8 cellular contexts compared by ENCODE assay signal in genomic region chr4:2534904-2535385, GRCh38. TPM values are rescaled to one million over a fixed set of nuclear protein-coding genes. Genes with fewer than 3 reads are reported as not detected.
DNase-seq lines count a peak whose midpoint lies in the region; FAIRE-seq and TF ChIP-seq lines count a peak whose summit lies in the region.

No MANE protein-coding gene starts in this region.

- H3K9me3 ChIP-seq in CD4-positive, alpha-beta memory T cell (ENCODE audit: control insufficient read depth in 1 of 2, low read length in 2 of 2), result no peaks in the 10 kb centered on the region

- H3K27me3 ChIP-seq in CD4-positive, alpha-beta memory T cell (ENCODE audit: insufficient read depth, low read length), result no peaks in the 10 kb centered on the region
- H3K27me3 ChIP-seq in dorsolateral prefrontal cortex, result no peaks in the 10 kb centered on the region

- TF ChIP-seq POLR2A in NB4 (IDR thresholded peaks at IDR 0.05; ENCODE audit: extremely low read depth, insufficient read length) (no peak), GM12891 (IDR thresholded peaks at IDR 0.05; ENCODE audit: low read depth, low read length) (no peak)

- H3K27me3 Mint-ChIP-seq in CD4-positive, alpha-beta memory T cell, result no peaks in the 10 kb centered on the region
- H3K27me3 Mint-ChIP-seq in neural crest cell (ENCODE audit: low read depth), result no peaks in the 10 kb centered on the region

- no peaks in the 10 kb centered on the region for H3K9me3 Mint-ChIP-seq in CD4-positive, alpha-beta memory T cell
- H3K9me3 Mint-ChIP-seq in neural crest cell, result no peaks in the 10 kb centered on the region

- H3K36me3 Mint-ChIP-seq in CD4-positive, alpha-beta memory T cell, result peaks cover 0 to 6% of the 10 kb centered on the region in 2 donors
- no peaks in the 10 kb centered on the region for H3K36me3 Mint-ChIP-seq in neural crest cell (ENCODE audit: low read depth)

- H3K4me1 ChIP-seq in CD4-positive, alpha-beta memory T cell (ENCODE audit: insufficient read depth, low read length), result peaks cover 30% of the 10 kb centered on the region

- H3K4me3 ChIP-seq in CD4-positive, alpha-beta memory T cell (ENCODE audit: low read length in 2 of 2), result peak overlapping the region in 1 of 2 donors; percentile 70
- H3K4me3 ChIP-seq in NB4 (ENCODE audit: low read depth, low read length) (peak overlapping the region; percentile 89), dorsolateral prefrontal cortex (peak overlapping the region; percentile 61 to 97 (median 83))

- peaks cover 10 to 31% (median 16%) of the 10 kb centered on the region in 4 donors for H3K4me1 Mint-ChIP-seq in CD4-positive, alpha-beta memory T cell
- peaks cover 21% of the 10 kb centered on the region for H3K4me1 Mint-ChIP-seq in neural crest cell

- peak overlapping the region; percentile 87 to 97 (median 91) for H3K27ac Mint-ChIP-seq in CD4-positive, alpha-beta memory T cell
- H3K27ac Mint-ChIP-seq in neural crest cell (ENCODE audit: unreplicated experiment), result peak overlapping the region; percentile 99

- no peaks in the 10 kb centered on the region for H3K36me3 ChIP-seq in CD4-positive, alpha-beta memory T cell (ENCODE audit: insufficient read depth, low read length)

- DNase-seq in CD4-positive, alpha-beta memory T cell, result peak in 1 of 5 donors; percentile 9
- DNase-seq in NB4 (ENCODE audit: low read depth) (no peak), dorsolateral prefrontal cortex (no peak), neural crest cell (ENCODE audit: low read depth, low spot score) (no peak), GM12891 (ENCODE audit: insufficient read length, low spot score) (no peak), NCI-H446 treated with DMSO at 0.1 percent for 48 hours (lab: John Stamatoyannopoulos, UW) (no peak), KG1 (lab: John Stamatoyannopoulos, UW) (no peak)
- no peak for DNase-seq in stimulated activated CD4-positive, alpha-beta T cell treated with anti-CD3 and anti-CD28 coated beads, Interleukin-15, amount 100 ng/mL, for 24 hours

- peak overlapping the region; percentile 82 to 95 (median 88) for H3K4me3 Mint-ChIP-seq in CD4-positive, alpha-beta memory T cell
- H3K4me3 Mint-ChIP-seq in neural crest cell, result peak overlapping the region; percentile 97

- TF ChIP-seq CTCF in NB4 (IDR thresholded peaks at IDR 0.05; ENCODE audit: low read depth, low read length) (no peak), dorsolateral prefrontal cortex (IDR thresholded peaks at IDR 0.05 in 54 of 56, conservative IDR thresholded peaks at IDR 0.05 in 2 of 56; ENCODE audit: low read depth in 1 of 56, partially characterized antibody in 56 of 56) (peak in 1 of 56 donors; percentile 21), neural crest cell (conservative IDR thresholded peaks at IDR 0.05) (no peak)

- CTCF ChIA-PET in CD4-positive, alpha-beta memory T cell (lab: Charles Lee; ENCODE audit: partially characterized antibody), result interaction anchor here (0.9 to 2.0 kb wide), 4 partner anchors 64 to 315 kb away, joined by 3 to 5 read pairs (median 3); partner anchors contain the start of genes CFAP99 and ZFYVE28

- peak overlapping the region; percentile 83 for H3K27ac ChIP-seq in CD4-positive, alpha-beta memory T cell (ENCODE audit: low read depth, low read length)
- H3K27ac ChIP-seq in dorsolateral prefrontal cortex, result peak overlapping the region; percentile 36 to 99 (median 94)

- no peak for FAIRE-seq in GM12891 (lab: Jason Lieb, UNC)

- POLR2A ChIA-PET in CD4-positive, alpha-beta memory T cell (lab: Charles Lee; ENCODE audit: partially characterized antibody), result interaction anchor here (3.6 kb wide), 1 partner anchor 66 kb away, joined by 49 read pairs; the partner anchor contains the start of gene RNF4

- intact Hi-C loops in CD4-positive, alpha-beta memory T cell (cut with micrococcal nuclease), result loop anchor here (10.0 kb wide), 2 partner anchors 400 to 540 kb away; partner anchors contain the start of genes HTT and HTT-AS
- intact Hi-C loops in dorsolateral prefrontal cortex (cut with DNase I), result loop anchor here (1.0 to 10.0 kb wide), 7 partner anchors 66 to 430 kb away; partner anchors contain the start of genes HAUS3 (in 2 of the 2), POLN (in 2 of the 2), CFAP99 (in 1 of the 2) and GRK4 (in 1 of the 2)

TF ChIP-seq in GM12891, 5 proteins besides CTCF, POLR2A, EP300 and RAD21:
- TF ChIP-seq POU2F2 (IDR thresholded peaks at IDR 0.05; ENCODE audit: low read depth, low read length) (no peak), TAF1 (IDR thresholded peaks at IDR 0.05; ENCODE audit: low read depth, low read length) (no peak), POLR2AphosphoS5 (IDR thresholded peaks at IDR 0.05; ENCODE audit: low read depth, low read length) (no peak), PAX5 (IDR thresholded peaks at IDR 0.05; ENCODE audit: insufficient read depth, low read length, severe bottlenecking) (no peak), SPI1 (IDR thresholded peaks at IDR 0.05; ENCODE audit: low read depth, low read length) (no peak)

RNA-seq across cellular contexts. Expression of gene FAM193A, which starts 1.5 kb away (rescaled TPM):
- 10 to 100 TPM; 47.8 TPM for total RNA-seq in CD4-positive, alpha-beta memory T cell
- 1 to 10 TPM in 1 of 2 donors, under 1 TPM in 1; 0.16 to 4.4 TPM for polyA plus RNA-seq in CD4-positive, alpha-beta memory T cell
- 10 to 100 TPM; 30.7 to 56.7 (median 40.1) TPM for total RNA-seq in dorsolateral prefrontal cortex
- total RNA-seq in neural crest cell, result 45.5 and 45.8 TPM in 2 replicates
- polyA plus RNA-seq in GM12891 (2012; ENCODE audit: low read depth, missing spikeins), result 12.4 TPM
